ENCODE assay signal across 1 cellular context in genomic region chr19:35279985-35280821, GRCh38.
A peak's percentile ranks its signal among the peaks of the same experiment; 100 is the strongest.
TF ChIP-seq lines count a peak whose summit lies in the region.

No MANE protein-coding gene starts in this region.

TF ChIP-seq in liver, 16 proteins besides CTCF, POLR2A, EP300 and RAD21 (continued from another document):
- TF ChIP-seq MAX (IDR thresholded peaks at IDR 0.05) (peak; percentile 51), YY1 (IDR thresholded peaks at IDR 0.05) (no peak), REST (IDR thresholded peaks at IDR 0.05) (no peak), GABPA (IDR thresholded peaks at IDR 0.05 in 1 of 2, conservative IDR thresholded peaks at IDR 0.05 in 1 of 2) (no peak), HNF4A (conservative IDR thresholded peaks at IDR 0.05) (peak; percentile 64 to 65)
